9 cellular contexts compared by ENCODE assay signal in genomic region chr5:142713151-142713706, GRCh38. TPM values are rescaled to one million over a fixed set of nuclear protein-coding genes. Genes with fewer than 3 reads are reported as not detected.
DNase-seq lines count a peak whose midpoint lies in the region; ATAC-seq and TF ChIP-seq lines count a peak whose summit lies in the region.
"Had no signal": no experiment of that assay in that cellular context is flagged by ENCODE, and none has a peak within 500 bp of the region (broad histone marks: within the 10 kb centered on the region; RNA-seq: fewer than 3 reads in every experiment).

No MANE protein-coding gene starts in this region.

- DNase-seq in AG20443 (ENCODE audit: low spot score) (peak; percentile 87), NCI-H446 treated with DMSO at 0.1 percent for 48 hours (lab: John Stamatoyannopoulos, UW) (peak; percentile 43), coronary artery (ENCODE audit: low spot score) (peak; percentile 91), left lobe of liver (ENCODE audit: low spot score) (peak; percentile 90)
- peak; percentile 91 for DNase-seq in activated CD4-positive, alpha-beta T cell treated with anti-CD3 and anti-CD28 coated beads for 48 hours
- peak; percentile 87 to 89 for DNase-seq in stimulated activated CD4-positive, alpha-beta T cell treated with anti-CD3 and anti-CD28 coated beads, Interleukin-2, amount 100 ng/mL, for 24 hours

- ATAC-seq in GM19023 (IDR thresholded peaks at IDR 0.05; ENCODE audit: unreplicated experiment) (peak; percentile 99), HG03280 (IDR thresholded peaks at IDR 0.05; ENCODE audit: unreplicated experiment) (peak; percentile 99), left lobe of liver (peak; percentile 93)

- H3K27ac ChIP-seq in coronary artery, result peak overlapping the region; percentile 87 to 90

- TF ChIP-seq CTCF in coronary artery (IDR thresholded peaks at IDR 0.05), result peak; percentile 98

- H3K4me3 ChIP-seq in coronary artery, result peak overlapping the region; percentile 70

RNA-seq across cellular contexts. Expression of gene FGF1, which starts 27.3 kb away (rescaled TPM):
- 0.25 TPM for total RNA-seq in left lobe of liver
- total RNA-seq: T-helper 1 cell treated with Interleukin-12 subunit alpha and Interleukin-12 subunit beta and Interleukin-4 antibody, amounts not matched to agents 30 ng/mL and 1 ng/mL, for 36 hours had no signal

RNA-seq across cellular contexts. Expression of gene ARHGAP26, which starts 56.9 kb away (rescaled TPM):
- total RNA-seq in left lobe of liver, result 7.4 TPM

Comparison
In these comparisons a context has a peak if more than half of its experiments do, and no peak if none do; other contexts are left out.
1. Peak in every context shown above with its lines: DNase-seq, ATAC-seq, H3K4me3 ChIP-seq and H3K27ac ChIP-seq.